9 cellular contexts compared by ENCODE assay signal in genomic region chr5:35294017-35294416, GRCh38.
"Had no signal": no experiment of that assay in that cellular context is flagged by ENCODE, and none has a peak within 500 bp of the region (broad histone marks: within the 10 kb centered on the region; RNA-seq: fewer than 3 reads in every experiment).

No MANE protein-coding gene starts in this region.

- H3K27ac Mint-ChIP-seq: GM23338, H9, HFFc6 had no signal

- H2AFZ ChIP-seq: GM23248, GM23338 had no signal

- ATAC-seq: GM23338, HCT116 had no signal

- H3K9me3 Mint-ChIP-seq: HFFc6 had no signal

- H3K27ac ChIP-seq: GM23248 had no signal

- H3K36me3 ChIP-seq: HAP-1 had no signal

- H3K9ac ChIP-seq: GM23248 had no signal

- H3K4me2 ChIP-seq: GM23338 had no signal

- H3K9me3 ChIP-seq: HAP-1 had no signal

- H3K4me3 Mint-ChIP-seq: GM23338, H9, HFFc6 had no signal

- H3K4me1 ChIP-seq: HAP-1 had no signal

- DNase-seq: GM23248, GOT3, H7, H9, HCEC 1CT, HFFc6 had no signal

- H3K4me3 ChIP-seq: GM23248, GM23338, HAP-1 had no signal

- H3K4me1 Mint-ChIP-seq: GM23338 had no signal
